In genomic region chr7:70498232-70498631, GRCh38 we compare ENCODE assay signal across 16 cellular contexts.
A peak's percentile ranks its signal among the peaks of the same experiment; 100 is the strongest.
DNase-seq lines count a peak whose midpoint lies in the region; ATAC-seq, FAIRE-seq and TF ChIP-seq lines count a peak whose summit lies in the region.
"Had no signal": no experiment of that assay in that cellular context is flagged by ENCODE, and none has a peak within 500 bp of the region (broad histone marks: within the 10 kb centered on the region; RNA-seq: fewer than 3 reads in every experiment).

No MANE protein-coding gene starts in this region.

- no peak overlapping the region for H3K4me3 ChIP-seq in keratinocyte (ENCODE audit: control insufficient read depth in 2 of 3, extremely low read depth in 1 of 3, insufficient read depth in 2 of 3, low read depth in 1 of 3, low read length in 3 of 3)

- peak overlapping the region; percentile 15 for H3K27ac ChIP-seq in keratinocyte (ENCODE audit: control insufficient read depth, insufficient read depth, low read length)

- peak; percentile 58 for FAIRE-seq in keratinocyte (lab: Jason Lieb, UNC)
- FAIRE-seq: GM19239 had no signal

- H3K4me2 ChIP-seq in keratinocyte (ENCODE audit: control insufficient read depth, extremely low read depth, insufficient read depth, low read depth, low read length), result peak overlapping the region; percentile 25

- H3K4me1 ChIP-seq in keratinocyte (ENCODE audit: control insufficient read depth, extremely low read depth, insufficient read depth, low read length), result peaks cover 15% of the 10 kb centered on the region
- H3K4me1 ChIP-seq: Caco-2 had no signal

- peak overlapping the region; percentile 74 for H2AFZ ChIP-seq in keratinocyte (ENCODE audit: control insufficient read depth, low read length)

- no peaks in the 10 kb centered on the region for H3K36me3 ChIP-seq in keratinocyte (ENCODE audit: control insufficient read depth in 2 of 2, extremely low read depth in 1 of 2, insufficient read depth in 2 of 2, low read length in 2 of 2)

- H3K9me1 ChIP-seq in keratinocyte (ENCODE audit: control insufficient read depth, extremely low read depth, insufficient read depth, low read length), result no peaks in the 10 kb centered on the region

- no peaks in the 10 kb centered on the region for H4K20me1 ChIP-seq in keratinocyte (ENCODE audit: control insufficient read depth, extremely low read depth, insufficient read depth, low read length)

- no peaks in the 10 kb centered on the region for H3K27me3 ChIP-seq in keratinocyte (ENCODE audit: control insufficient read depth, extremely low read depth, insufficient read depth, low read length)

- no peaks in the 10 kb centered on the region for H3K9me3 ChIP-seq in keratinocyte (ENCODE audit: control insufficient read depth, low read depth, low read length)
- H3K9me3 ChIP-seq: Caco-2 had no signal

- ATAC-seq in GM21786 (IDR thresholded peaks at IDR 0.05; ENCODE audit: unreplicated experiment), result no peak
- ATAC-seq: HCT116, Panc1 had no signal

- no peaks in the 10 kb centered on the region for H3K79me2 ChIP-seq in keratinocyte (ENCODE audit: control insufficient read depth, insufficient read depth, low read length)

- TF ChIP-seq CTCF in keratinocyte (optimal IDR thresholded peaks at IDR 0.05 in 1 of 3, IDR thresholded peaks at IDR 0.05 in 1 of 3, conservative IDR thresholded peaks at IDR 0.05 in 1 of 3; ENCODE audit: extremely low read depth in 1 of 3, insufficient read depth in 2 of 3, low read length in 3 of 3), result no peak

- dilution Hi-C loops in keratinocyte (cut with MboI; ENCODE audit: extremely low pct_ligation_motif_present, low sequenced_read_pairs), result no loop called here

- peak; percentile 66 for DNase-seq in NCI-H345 (lab: John Stamatoyannopoulos, UW)
- DNase-seq in NCI-H345 treated with DMSO at 0.1 percent for 48 hours (lab: John Stamatoyannopoulos, UW; ENCODE audit: unreplicated experiment), result no peak
- DNase-seq in NCI-H1694 treated with DMSO at 0.1 percent for 48 hours (lab: John Stamatoyannopoulos, UW), result peak; percentile 57
- DNase-seq in NCI-H524 treated with DMSO at 0.1 percent for 48 hours (lab: John Stamatoyannopoulos, UW), result peak; percentile 14
- no peak for DNase-seq in keratinocyte (ENCODE audit: low read depth, low spot score)
- DNase-seq in activated gamma-delta T cell treated with Interleukin-2 at 50 U/mL for 16 hours, result no peak
- DNase-seq in UCSD-AML1 (lab: John Stamatoyannopoulos, UW; ENCODE audit: unreplicated experiment), result no peak
- DNase-seq: AML-193, Caco-2, GF-D8, NCI-H774, Right ventricle myocardium superior had no signal

- no peak overlapping the region for H3K9ac ChIP-seq in keratinocyte (ENCODE audit: control insufficient read depth, extremely low read depth, insufficient read depth, low read length)

Comparison
In these comparisons a context has a peak if more than half of its experiments do, and no peak if none do; other contexts are left out.
1. DNase-seq: peak in NCI-H345 (single experiment), NCI-H1694 treated with DMSO at 0.1 percent for 48 hours (single experiment) and NCI-H524 treated with DMSO at 0.1 percent for 48 hours (single experiment); none in NCI-H345 treated with DMSO at 0.1 percent for 48 hours (single experiment), keratinocyte (single experiment), activated gamma-delta T cell treated with Interleukin-2 at 50 U/mL for 16 hours (single experiment) and UCSD-AML1 (single experiment).